ENCODE assay signal across 9 cellular contexts in genomic region chr12:6899837-6900519, GRCh38. TPM values are rescaled to one million over a fixed set of nuclear protein-coding genes. Genes with fewer than 3 reads are reported as not detected.
DNase-seq lines count a peak whose midpoint lies in the region; ATAC-seq, FAIRE-seq and TF ChIP-seq lines count a peak whose summit lies in the region.
"Had no signal": no experiment of that assay in that cellular context is flagged by ENCODE, and none has a peak within 500 bp of the region (broad histone marks: within the 10 kb centered on the region; RNA-seq: fewer than 3 reads in every experiment).

No MANE protein-coding gene starts in this region.

- TF ChIP-seq CTCF in GM23338 (conservative IDR thresholded peaks at IDR 0.05; ENCODE audit: low read depth in 2 of 2) (no peak), neutrophil (IDR thresholded peaks at IDR 0.05) (no peak), osteocyte (IDR thresholded peaks at IDR 0.05) (no peak)

- H3K4me3 ChIP-seq in GM23338 (no peak overlapping the region), neutrophil (ENCODE audit: low read depth in 1 of 2, low read length in 1 of 2) (peak overlapping the region in 1 of 2 experiments; percentile 19)

- H3K9me2 ChIP-seq in GM23338 (ENCODE audit: insufficient read depth), result no peaks in the 10 kb centered on the region

- no peak overlapping the region for H3K4me3 Mint-ChIP-seq in GM23338
- H3K4me3 Mint-ChIP-seq in osteocyte (ENCODE audit: unreplicated experiment), result no peak overlapping the region

- H3K27ac ChIP-seq in GM23338 (ENCODE audit: low read depth) (no peak overlapping the region), neutrophil (peak overlapping the region; percentile 60)

- H3K27me3 Mint-ChIP-seq in GM23338 (ENCODE audit: insufficient read depth, low read depth, poor library complexity) (peaks cover 11% of the 10 kb centered on the region), osteocyte (ENCODE audit: unreplicated experiment) (no peaks in the 10 kb centered on the region)

- H3K27ac Mint-ChIP-seq in GM23338 (peak overlapping the region; percentile 81; the same call in 1 of the 2 replicates), osteocyte (ENCODE audit: unreplicated experiment) (no peak overlapping the region)

- no peaks in the 10 kb centered on the region for H3K27me3 ChIP-seq in GM23338 (ENCODE audit: insufficient read depth)
- H3K27me3 ChIP-seq in neutrophil, result no peaks in the 10 kb centered on the region

- no peak overlapping the region for H3K4me2 ChIP-seq in GM23338

- no peak overlapping the region for H2AFZ ChIP-seq in GM23338

- no peak for ATAC-seq in GM23338

- DNase-seq in GM23338 (ENCODE audit: low spot score), result peak; percentile 70
- peak; percentile 78 for DNase-seq in NCI-H345 (lab: John Stamatoyannopoulos, UW)
- peak; percentile 80 to 82 for DNase-seq in dermis microvascular lymphatic vessel endothelial cell (ENCODE audit: low read depth in 2 of 2)
- no peak for DNase-seq in T-helper 2 cell
- no peak for DNase-seq in frontal cortex (ENCODE audit: low spot score in 2 of 2)
- DNase-seq in NCI-H1694 (lab: John Stamatoyannopoulos, UW), result no peak
- no peak for DNase-seq in osteocyte (ENCODE audit: extremely low spot score, unreplicated experiment)
- DNase-seq: activated CD8-positive, alpha-beta memory T cell treated with anti-CD3 and anti-CD28 coated beads, Interleukin-2, amount 50 U/mL, for 4 hours had no signal

- H3K36me3 Mint-ChIP-seq in GM23338 (ENCODE audit: low read depth) (no peaks in the 10 kb centered on the region), osteocyte (ENCODE audit: unreplicated experiment) (no peaks in the 10 kb centered on the region)

- H3K4me1 ChIP-seq in GM23338 (ENCODE audit: insufficient read depth), result peaks cover 11% of the 10 kb centered on the region
- H3K4me1 ChIP-seq in neutrophil (ENCODE audit: control insufficient read depth in 1 of 2, insufficient read depth in 1 of 2, low read depth in 1 of 2, low read length in 1 of 2), result peaks cover 31 to 36% of the 10 kb centered on the region in 2 experiments

- no peaks in the 10 kb centered on the region for H4K20me1 ChIP-seq in GM23338 (replicated peaks; ENCODE audit: insufficient read depth)

- H3F3A ChIP-seq in GM23338 (replicated peaks; ENCODE audit: low read depth), result peaks cover under 1% of the 10 kb centered on the region; the same call in 1 of the 2 replicates

- no peaks in the 10 kb centered on the region for H3K79me2 ChIP-seq in GM23338 (replicated peaks; ENCODE audit: insufficient read depth)

- FAIRE-seq in frontal cortex (lab: Jason Lieb, UNC), result no peak

- H3K9me3 ChIP-seq in neutrophil, result no peaks in the 10 kb centered on the region

- H3K4me1 Mint-ChIP-seq in GM23338 (no peaks in the 10 kb centered on the region; the same call in 1 of the 3 replicates), osteocyte (ENCODE audit: unreplicated experiment) (peaks cover 13% of the 10 kb centered on the region)

- H3K36me3 ChIP-seq in GM23338 (ENCODE audit: insufficient read depth), result no peaks in the 10 kb centered on the region
- no peaks in the 10 kb centered on the region for H3K36me3 ChIP-seq in neutrophil

- H3K9me3 Mint-ChIP-seq in GM23338 (no peaks in the 10 kb centered on the region), osteocyte (ENCODE audit: unreplicated experiment) (no peaks in the 10 kb centered on the region)

TF ChIP-seq in GM23338, 12 proteins besides CTCF, POLR2A, EP300 and RAD21 (continues in another document):
- TF ChIP-seq EZH2phosphoT487 (IDR thresholded peaks at IDR 0.05; ENCODE audit: unreplicated experiment), result no peak
- TF ChIP-seq ZNF462 (CRISPR knock-in tag; IDR thresholded peaks at IDR 0.05), result no peak
- no peak for TF ChIP-seq POLR2AphosphoS5 (IDR thresholded peaks at IDR 0.05; ENCODE audit: low read depth)
- TF ChIP-seq NANOG (IDR thresholded peaks at IDR 0.05; ENCODE audit: borderline replicate concordance), result no peak
- TF ChIP-seq CREB1 (CRISPR knock-in tag; IDR thresholded peaks at IDR 0.05; ENCODE audit: low read depth), result no peak
- TF ChIP-seq ZNF114 (CRISPR knock-in tag; IDR thresholded peaks at IDR 0.05), result no peak
- TF ChIP-seq ZNF331 (CRISPR knock-in tag; IDR thresholded peaks at IDR 0.05; ENCODE audit: low read depth), result no peak
- TF ChIP-seq STAT1 (IDR thresholded peaks at IDR 0.05; ENCODE audit: unreplicated experiment), result no peak

RNA-seq across cellular contexts. Expression of gene LRRC23, which starts 4.6 kb away (rescaled TPM):
- total RNA-seq in GM23338 (2014; rRNA removed; shearing (Covaris generic)), result 2.5 and 9.1 TPM in 2 replicates
- polyA plus RNA-seq in GM23338 (2016; fragmentation: Nextera tagmentation; extraction: Ambion mirVana), result 2.4 and 2.9 TPM in 2 replicates
- 2.0 and 2.1 TPM in 2 replicates for total RNA-seq in dermis microvascular lymphatic vessel endothelial cell
- 6.5 TPM for total RNA-seq in frontal cortex
- total RNA-seq in osteocyte, result 9.0 and 11.3 TPM in 2 replicates

RNA-seq across cellular contexts. Expression of gene ENO2, which starts 14.4 kb away (rescaled TPM):
- total RNA-seq in GM23338 (2014; rRNA removed; shearing (Covaris generic)), result 50.8 and 53.5 TPM in 2 replicates
- polyA plus RNA-seq in GM23338 (2016; fragmentation: Nextera tagmentation; extraction: Ambion mirVana), result 43.5 and 50.0 TPM in 2 replicates
- total RNA-seq in dermis microvascular lymphatic vessel endothelial cell (1.0 and 1.4 TPM in 2 replicates), frontal cortex (169 TPM), osteocyte (21.5 and 24.1 TPM in 2 replicates)

RNA-seq across cellular contexts. Expression of gene SPSB2, which starts 26.9 kb away (rescaled TPM):
- total RNA-seq in GM23338 (2014; rRNA removed; shearing (Covaris generic)), result 7.6 and 13.1 TPM in 2 replicates
- 8.2 and 10.4 TPM in 2 replicates for polyA plus RNA-seq in GM23338 (2016; fragmentation: Nextera tagmentation; extraction: Ambion mirVana)
- total RNA-seq in dermis microvascular lymphatic vessel endothelial cell (2.9 and 3.3 TPM in 2 replicates), frontal cortex (1.6 TPM), osteocyte (9.2 and 11.5 TPM in 2 replicates)

RNA-seq across cellular contexts. Expression of gene ATN1, which starts 27.8 kb away (rescaled TPM):
- total RNA-seq in GM23338 (2014; rRNA removed; shearing (Covaris generic)), result 49.6 and 52.8 TPM in 2 replicates
- 27.2 and 29.5 TPM in 2 replicates for polyA plus RNA-seq in GM23338 (2016; fragmentation: Nextera tagmentation; extraction: Ambion mirVana)
- 5.1 and 12.1 TPM in 2 replicates for total RNA-seq in dermis microvascular lymphatic vessel endothelial cell
- 11.8 TPM for total RNA-seq in frontal cortex
- total RNA-seq in osteocyte, result 117 and 123 TPM in 2 replicates

RNA-seq across cellular contexts. Expression of gene TPI1, which starts 32.6 kb away (rescaled TPM):
- total RNA-seq in GM23338 (2014; rRNA removed; shearing (Covaris generic)), result 731 and 822 TPM in 2 replicates
- 737 and 748 TPM in 2 replicates for polyA plus RNA-seq in GM23338 (2016; fragmentation: Nextera tagmentation; extraction: Ambion mirVana)
- 778 and 977 TPM in 2 replicates for total RNA-seq in dermis microvascular lymphatic vessel endothelial cell
- total RNA-seq in frontal cortex, result 293 TPM
- 408 and 415 TPM in 2 replicates for total RNA-seq in osteocyte

Comparison
In these comparisons a context has a peak if more than half of its experiments do, and no peak if none do; other contexts are left out.
1. DNase-seq: peak in GM23338 (single experiment), NCI-H345 (single experiment) and dermis microvascular lymphatic vessel endothelial cell (2 of 2); none in T-helper 2 cell (0 of 5), frontal cortex (0 of 2), NCI-H1694 (single experiment) and osteocyte (single experiment).